22 cellular contexts compared by ENCODE assay signal in the genomic region with DNA sequence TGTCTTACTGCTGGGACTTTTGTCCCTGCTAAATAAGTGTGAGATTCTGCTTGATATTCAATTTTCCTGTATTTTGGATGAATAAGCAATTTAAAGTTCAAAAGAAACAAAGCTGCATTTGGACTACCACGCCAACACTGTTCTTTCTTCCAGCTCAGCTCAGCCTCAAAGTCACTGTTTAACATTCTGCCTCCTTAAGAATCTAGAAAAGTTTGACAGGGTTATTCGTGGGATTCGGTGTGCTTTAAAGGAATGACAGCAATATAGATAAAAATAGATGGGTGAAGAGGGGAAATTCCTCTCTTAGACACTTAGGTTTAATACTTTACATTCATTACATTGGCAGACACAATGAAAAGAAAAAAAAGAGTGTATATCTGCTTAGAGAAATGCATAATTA.
A peak's percentile ranks its signal among the peaks of the same experiment; 100 is the strongest.
DNase-seq lines count a peak whose midpoint lies in the region; ATAC-seq and TF ChIP-seq lines count a peak whose summit lies in the region.
"Had no signal": no experiment of that assay in that cellular context is flagged by ENCODE, and none has a peak within 500 bp of the region (broad histone marks: within the 10 kb centered on the region; RNA-seq: fewer than 3 reads in every experiment).

No MANE protein-coding gene starts in this region.

- no peak overlapping the region for H2AFZ ChIP-seq in SK-N-SH (ENCODE audit: low read depth)
- no peak overlapping the region for H2AFZ ChIP-seq in PC-3 (ENCODE audit: low read length)

- no peaks in the 10 kb centered on the region for H3K27me3 ChIP-seq in SK-N-SH (ENCODE audit: insufficient read depth)
- no peaks in the 10 kb centered on the region for H3K27me3 ChIP-seq in PC-3 (ENCODE audit: low read length)
- H3K27me3 ChIP-seq: gastrocnemius medialis had no signal

- no peak for TF ChIP-seq EP300 in SK-N-SH (IDR thresholded peaks at IDR 0.05; ENCODE audit: borderline replicate concordance in 1 of 2, low read depth in 1 of 2, low read length in 1 of 2)

- H3K27ac ChIP-seq in SK-N-SH (ENCODE audit: low read depth in 2 of 2, low read length in 1 of 2) (no peak overlapping the region), PC-3 (ENCODE audit: low read length) (no peak overlapping the region), coronary artery (peak overlapping the region; percentile 75 to 98)
- H3K27ac ChIP-seq: 22Rv1, gastrocnemius medialis, HL-60, neutrophil had no signal

- H3K79me2 ChIP-seq in SK-N-SH (ENCODE audit: insufficient read depth): peaks cover 62% of the 10 kb centered on the region
- H3K79me2 ChIP-seq in PC-3 (ENCODE audit: low read length): peaks cover 66% of the 10 kb centered on the region

- H3K4me1 ChIP-seq in SK-N-SH (ENCODE audit: control insufficient read depth in 1 of 2, insufficient read depth in 2 of 2, low read depth in 1 of 2, low read length in 1 of 2): peaks cover 4 to 15% of the 10 kb centered on the region in 2 experiments; a peak in 2 of 4 replicates
- H3K4me1 ChIP-seq in PC-3 (ENCODE audit: insufficient read depth, low read length): peaks cover 16% of the 10 kb centered on the region; the same call in 1 of the 2 replicates

- H3K36me3 ChIP-seq in SK-N-SH (replicated peaks in 1 of 2; ENCODE audit: control insufficient read depth in 1 of 2, insufficient read depth in 2 of 2, low read length in 1 of 2) (peaks cover 0 to 3% of the 10 kb centered on the region in 2 experiments), PC-3 (ENCODE audit: low read depth, low read length) (no peaks in the 10 kb centered on the region)
- H3K36me3 ChIP-seq: gastrocnemius medialis, neutrophil had no signal

- H3F3A ChIP-seq in SK-N-SH (replicated peaks; ENCODE audit: insufficient read depth) (peaks cover 25% of the 10 kb centered on the region), PC-3 (ENCODE audit: low read length, unreplicated experiment) (no peaks in the 10 kb centered on the region)

- peak overlapping the region; percentile 2; the same call in 1 of the 2 replicates for H3K9ac ChIP-seq in SK-N-SH
- no peak overlapping the region for H3K9ac ChIP-seq in PC-3 (ENCODE audit: low read length)

- H3K9me3 ChIP-seq in SK-N-SH (no peaks in the 10 kb centered on the region), PC-3 (ENCODE audit: low read length) (no peaks in the 10 kb centered on the region)
- H3K9me3 ChIP-seq: gastrocnemius medialis, neutrophil had no signal

- POLR2A ChIA-PET in SK-N-SH (lab: Yijun Ruan, JAX): no interaction called here
- POLR2A ChIA-PET in PC-3 (lab: Charles Lee; ENCODE audit: unreplicated experiment): no interaction called here

- CTCF ChIA-PET in SK-N-SH (lab: Yijun Ruan, JAX) (interaction anchor here (0.8 to 16.8 kb wide), 8 partner anchors 10 to 386 kb away, joined by 3 to 203 read pairs (median 30); no protein-coding TSS in a partner anchor), PC-3 (lab: Charles Lee) (no interaction called here)

- peak overlapping the region in 1 of 2 experiments; percentile 87; a peak in 1 of 4 replicates for H3K4me3 ChIP-seq in SK-N-SH (ENCODE audit: low read depth in 2 of 2, low read length in 1 of 2)
- H3K4me3 ChIP-seq in PC-3 (ENCODE audit: low read length): peak overlapping the region; percentile 96; the same call in 1 of the 2 replicates
- H3K4me3 ChIP-seq in coronary artery: peak overlapping the region; percentile 80
- H3K4me3 ChIP-seq: gastrocnemius medialis had no signal

- intact Hi-C loops in PC-3 (cut with micrococcal nuclease): loop anchor here (2.0 kb wide), 1 partner anchor 31 kb away; no protein-coding TSS in a partner anchor

- DNase-seq in SK-N-SH: no peak
- no peak for DNase-seq in PC-3
- DNase-seq in coronary artery (ENCODE audit: low spot score): no peak
- DNase-seq in putamen (ENCODE audit: low spot score): peak; percentile 71
- DNase-seq in stimulated activated CD4-positive, alpha-beta T cell treated with anti-CD3 and anti-CD28 coated beads, Interleukin-12 subunit alpha, Interleukin-12 subunit beta, amount 100 ng/mL, for 4 hours: no peak
- DNase-seq in glomerular visceral epithelial cell (ENCODE audit: extremely low spot score): no peak
- DNase-seq in NCI-H69 (lab: John Stamatoyannopoulos, UW): no peak
- DNase-seq: activated CD4-positive, alpha-beta T cell treated with anti-CD3 and anti-CD28 coated beads for 48 hours; activated effector memory CD4-positive, alpha-beta T cell treated with anti-CD3 and anti-CD28 coated beads, Interleukin-2, amount 50 U/mL, for 16 hours; amniotic stem cell; effector CD4-positive, alpha-beta T cell; gastrocnemius medialis; NCI-H146; NCI-H2171; NCI-H526; retina; SHP77 treated with DMSO at 0.1 percent for 48 hours; T-helper 1 cell had no signal

- H3K9me2 ChIP-seq in SK-N-SH: no peaks in the 10 kb centered on the region
- H3K9me2 ChIP-seq in PC-3 (replicated peaks; ENCODE audit: low read length): no peaks in the 10 kb centered on the region

- no peak for ATAC-seq in SK-N-SH treated with all-trans-retinoic acid at 6 μM for 48 hours
- no peak for ATAC-seq in PC-3
- ATAC-seq: gastrocnemius medialis had no signal

- H3K4me2 ChIP-seq in SK-N-SH: no peak overlapping the region; the same call in 1 of the 2 replicates
- peak overlapping the region; percentile 94 for H3K4me2 ChIP-seq in PC-3 (ENCODE audit: low read length)

- H4K20me1 ChIP-seq in SK-N-SH (ENCODE audit: insufficient read depth): no peaks in the 10 kb centered on the region
- H4K20me1 ChIP-seq in PC-3 (ENCODE audit: low read length): 0 out of 2 replicates have a peak, but pooled peaks cover 3% of the 10 kb centered on the region

- TF ChIP-seq CTCF in SK-N-SH (IDR thresholded peaks at IDR 0.05) (no peak), PC-3 (conservative IDR thresholded peaks at IDR 0.05; ENCODE audit: low read depth, low read length) (no peak), coronary artery (IDR thresholded peaks at IDR 0.05) (no peak)

- 92% methylated on average over 3 of the region's 3 CpGs for WGBS in SK-N-SH (ENCODE audit: low lambda C conversion rate)

- no TSS peak for BruUV-seq in PC-3 (replicated peaks; lab: Mats Ljungman, UMichigan)

- no peak for TF ChIP-seq RAD21 in SK-N-SH (IDR thresholded peaks at IDR 0.05; ENCODE audit: low read length)

TF ChIP-seq in SK-N-SH, 30 proteins besides CTCF, POLR2A, EP300 and RAD21 (continues in another document):
- TF ChIP-seq POLR2AphosphoS5 (IDR thresholded peaks at IDR 0.05; ENCODE audit: low read depth, low read length) (no peak), NRF1 (IDR thresholded peaks at IDR 0.05; ENCODE audit: low read depth, low read length) (no peak), TCF12 (IDR thresholded peaks at IDR 0.05) (no peak), RCOR1 (IDR thresholded peaks at IDR 0.05; ENCODE audit: low read length) (no peak), MEF2A (IDR thresholded peaks at IDR 0.05; ENCODE audit: borderline replicate concordance, low read depth) (no peak), FOXJ3 (CRISPR knock-in tag; IDR thresholded peaks at IDR 0.05) (no peak), SIN3A (IDR thresholded peaks at IDR 0.05; ENCODE audit: borderline replicate concordance, low read depth, low read length) (no peak)
- TF ChIP-seq, protein P1, sequence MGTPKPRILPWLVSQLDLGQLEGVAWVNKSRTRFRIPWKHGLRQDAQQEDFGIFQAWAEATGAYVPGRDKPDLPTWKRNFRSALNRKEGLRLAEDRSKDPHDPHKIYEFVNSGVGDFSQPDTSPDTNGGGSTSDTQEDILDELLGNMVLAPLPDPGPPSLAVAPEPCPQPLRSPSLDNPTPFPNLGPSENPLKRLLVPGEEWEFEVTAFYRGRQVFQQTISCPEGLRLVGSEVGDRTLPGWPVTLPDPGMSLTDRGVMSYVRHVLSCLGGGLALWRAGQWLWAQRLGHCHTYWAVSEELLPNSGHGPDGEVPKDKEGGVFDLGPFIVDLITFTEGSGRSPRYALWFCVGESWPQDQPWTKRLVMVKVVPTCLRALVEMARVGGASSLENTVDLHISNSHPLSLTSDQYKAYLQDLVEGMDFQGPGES (IDR thresholded peaks at IDR 0.05; ENCODE audit: low read depth, low read length): no peak
- TF ChIP-seq, protein P2, sequence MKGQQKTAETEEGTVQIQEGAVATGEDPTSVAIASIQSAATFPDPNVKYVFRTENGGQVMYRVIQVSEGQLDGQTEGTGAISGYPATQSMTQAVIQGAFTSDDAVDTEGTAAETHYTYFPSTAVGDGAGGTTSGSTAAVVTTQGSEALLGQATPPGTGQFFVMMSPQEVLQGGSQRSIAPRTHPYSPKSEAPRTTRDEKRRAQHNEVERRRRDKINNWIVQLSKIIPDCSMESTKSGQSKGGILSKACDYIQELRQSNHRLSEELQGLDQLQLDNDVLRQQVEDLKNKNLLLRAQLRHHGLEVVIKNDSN (IDR thresholded peaks at IDR 0.05; ENCODE audit: borderline replicate concordance, low read depth): no peak

TF ChIP-seq in SK-N-SH treated with all-trans-retinoic acid at 6 μM for 48 hours, 23 proteins besides CTCF, POLR2A, EP300 and RAD21 (continues in another document):
- TF ChIP-seq ARNTL (CRISPR knock-in tag; IDR thresholded peaks at IDR 0.05; ENCODE audit: borderline replicate concordance, low read depth): no peak
- TF ChIP-seq ZFP3 (CRISPR knock-in tag; IDR thresholded peaks at IDR 0.05): no peak
- no peak for TF ChIP-seq ZC3H10 (CRISPR knock-in tag; IDR thresholded peaks at IDR 0.05)
- TF ChIP-seq GLIS3 (CRISPR knock-in tag; IDR thresholded peaks at IDR 0.05): no peak
- TF ChIP-seq ESRRG (CRISPR knock-in tag; IDR thresholded peaks at IDR 0.05): no peak
- TF ChIP-seq, protein P3, sequence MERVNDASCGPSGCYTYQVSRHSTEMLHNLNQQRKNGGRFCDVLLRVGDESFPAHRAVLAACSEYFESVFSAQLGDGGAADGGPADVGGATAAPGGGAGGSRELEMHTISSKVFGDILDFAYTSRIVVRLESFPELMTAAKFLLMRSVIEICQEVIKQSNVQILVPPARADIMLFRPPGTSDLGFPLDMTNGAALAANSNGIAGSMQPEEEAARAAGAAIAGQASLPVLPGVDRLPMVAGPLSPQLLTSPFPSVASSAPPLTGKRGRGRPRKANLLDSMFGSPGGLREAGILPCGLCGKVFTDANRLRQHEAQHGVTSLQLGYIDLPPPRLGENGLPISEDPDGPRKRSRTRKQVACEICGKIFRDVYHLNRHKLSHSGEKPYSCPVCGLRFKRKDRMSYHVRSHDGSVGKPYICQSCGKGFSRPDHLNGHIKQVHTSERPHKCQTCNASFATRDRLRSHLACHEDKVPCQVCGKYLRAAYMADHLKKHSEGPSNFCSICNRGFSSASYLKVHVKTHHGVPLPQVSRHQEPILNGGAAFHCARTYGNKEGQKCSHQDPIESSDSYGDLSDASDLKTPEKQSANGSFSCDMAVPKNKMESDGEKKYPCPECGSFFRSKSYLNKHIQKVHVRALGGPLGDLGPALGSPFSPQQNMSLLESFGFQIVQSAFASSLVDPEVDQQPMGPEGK (CRISPR knock-in tag; IDR thresholded peaks at IDR 0.05; ENCODE audit: borderline replicate concordance): no peak
- no peak for TF ChIP-seq ZNF8 (CRISPR knock-in tag; IDR thresholded peaks at IDR 0.05)
- TF ChIP-seq BACH2 (CRISPR knock-in tag; IDR thresholded peaks at IDR 0.05; ENCODE audit: borderline replicate concordance): no peak
- no peak for TF ChIP-seq TOX (CRISPR knock-in tag; IDR thresholded peaks at IDR 0.05; ENCODE audit: borderline replicate concordance)

Comparison
In these comparisons a context has a peak if more than half of its experiments do, and no peak if none do; other contexts are left out.
1. H3K27ac ChIP-seq: peak in coronary artery (2 of 2); none in SK-N-SH (0 of 2) and PC-3 (single experiment).